In genomic region chr3:30660128-30660525, GRCh38 we compare ENCODE assay signal across 14 cellular contexts. TPM values are rescaled to one million over a fixed set of nuclear protein-coding genes. Genes with fewer than 3 reads are reported as not detected.
DNase-seq lines count a peak whose midpoint lies in the region; ATAC-seq, FAIRE-seq and TF ChIP-seq lines count a peak whose summit lies in the region.
"Had no signal": no experiment of that assay in that cellular context is flagged by ENCODE, and none has a peak within 500 bp of the region (broad histone marks: within the 10 kb centered on the region; RNA-seq: fewer than 3 reads in every experiment).

No MANE protein-coding gene starts in this region.

- intact Hi-C loops in CD8-positive, alpha-beta T cell (cut with DNase I, micrococcal nuclease): no loop called here
- intact Hi-C loops in PC-3 (cut with micrococcal nuclease) (no loop called here), endothelial cell of umbilical vein (cut with micrococcal nuclease) (no loop called here)

- H3K79me2 ChIP-seq in PC-3 (ENCODE audit: low read length) (peaks cover 39% of the 10 kb centered on the region), endothelial cell of umbilical vein (ENCODE audit: control insufficient read depth, insufficient read depth, low read length) (peaks cover 62% of the 10 kb centered on the region)
- H3K79me2 ChIP-seq: parathyroid adenoma had no signal

- ATAC-seq in CD8-positive, alpha-beta T cell: no peak
- ATAC-seq in PC-3: no peak

- no peak overlapping the region for H3K9ac ChIP-seq in PC-3 (ENCODE audit: low read length)
- peak overlapping the region; percentile 76 for H3K9ac ChIP-seq in endothelial cell of umbilical vein (replicated peaks; ENCODE audit: extremely low read depth, insufficient read depth, low read length)
- H3K9ac ChIP-seq: parathyroid adenoma had no signal

- DNase-seq in CD8-positive, alpha-beta T cell: no peak
- no peak for DNase-seq in PC-3
- no peak for DNase-seq in endothelial cell of umbilical vein (ENCODE audit: low read depth, low spot score)
- DNase-seq in renal cortical epithelial cell (ENCODE audit: low read depth): peak; percentile 64
- no peak for DNase-seq in Kasumi-1 (lab: John Stamatoyannopoulos, UW)
- DNase-seq in GM12891 (ENCODE audit: insufficient read length, low spot score): no peak
- no peak for DNase-seq in endothelial cell (ENCODE audit: low spot score)
- DNase-seq: activated B cell treated with CpG ODN at 0.5 μM for 24 hours; NCI-H1092; NCI-H524; stimulated activated CD4-positive, alpha-beta T cell treated with anti-CD3 and anti-CD28 coated beads, Interleukin-4, amount 100 ng/mL, for 4 hours had no signal

- H2AFZ ChIP-seq in PC-3 (ENCODE audit: low read length): no peak overlapping the region
- no peak overlapping the region for H2AFZ ChIP-seq in endothelial cell of umbilical vein (ENCODE audit: low read depth, low read length)
- H2AFZ ChIP-seq: parathyroid adenoma had no signal

- POLR2A ChIA-PET in CD8-positive, alpha-beta T cell (lab: Charles Lee): interaction anchor here (1.4 to 7.2 kb wide), 6 partner anchors 16 to 53 kb away, joined by 3 to 117 read pairs (median 16); no protein-coding TSS in a partner anchor
- POLR2A ChIA-PET in PC-3 (lab: Charles Lee; ENCODE audit: unreplicated experiment): no interaction called here
- POLR2A ChIA-PET in endothelial cell of umbilical vein (lab: Charles Lee): no interaction called here

- FAIRE-seq in endothelial cell of umbilical vein (lab: Jason Lieb, UNC) (no peak), GM12891 (lab: Jason Lieb, UNC) (no peak)
- FAIRE-seq: H1 had no signal

- H3K36me3 Mint-ChIP-seq in CD8-positive, alpha-beta T cell: peaks cover 76% of the 10 kb centered on the region
- H3K36me3 Mint-ChIP-seq in endothelial cell (ENCODE audit: low read depth, unreplicated experiment): peaks cover 54% of the 10 kb centered on the region

- H3K36me3 ChIP-seq in CD8-positive, alpha-beta T cell (ENCODE audit: insufficient read depth, low read length): peaks cover 37% of the 10 kb centered on the region
- H3K36me3 ChIP-seq in PC-3 (ENCODE audit: low read depth, low read length) (peaks cover 66% of the 10 kb centered on the region), endothelial cell of umbilical vein (ENCODE audit: control insufficient read depth in 2 of 2, extremely low read depth in 1 of 2, insufficient read depth in 2 of 2, low read length in 2 of 2) (peaks cover 13 to 56% of the 10 kb centered on the region in 2 experiments)

- peaks cover 98% of the 10 kb centered on the region for H3K4me1 Mint-ChIP-seq in CD8-positive, alpha-beta T cell (ENCODE audit: low read depth)
- peaks cover 87% of the 10 kb centered on the region for H3K4me1 Mint-ChIP-seq in endothelial cell (ENCODE audit: unreplicated experiment)

- no peak for TF ChIP-seq CTCF in CD8-positive, alpha-beta T cell (IDR thresholded peaks at IDR 0.05)
- no peak for TF ChIP-seq CTCF in PC-3 (conservative IDR thresholded peaks at IDR 0.05; ENCODE audit: low read depth, low read length)
- no peak for TF ChIP-seq CTCF in endothelial cell of umbilical vein (IDR thresholded peaks at IDR 0.05; ENCODE audit: extremely low read depth in 1 of 2, insufficient read depth in 1 of 2, low read depth in 1 of 2, low read length in 2 of 2)
- no peak for TF ChIP-seq CTCF in endothelial cell (IDR thresholded peaks at IDR 0.05; ENCODE audit: unreplicated experiment)

- H3K9me3 Mint-ChIP-seq in CD8-positive, alpha-beta T cell: no peaks in the 10 kb centered on the region
- H3K9me3 Mint-ChIP-seq in endothelial cell (ENCODE audit: unreplicated experiment): no peaks in the 10 kb centered on the region
- H3K9me3 Mint-ChIP-seq: activated B cell treated with CpG ODN at 0.5 μM for 24 hours had no signal

- H3K27me3 ChIP-seq in CD8-positive, alpha-beta T cell (ENCODE audit: insufficient read depth, low read length): no peaks in the 10 kb centered on the region
- H3K27me3 ChIP-seq in PC-3 (ENCODE audit: low read length): no peaks in the 10 kb centered on the region
- H3K27me3 ChIP-seq in endothelial cell of umbilical vein (ENCODE audit: control insufficient read depth in 2 of 2, insufficient read depth in 2 of 2, low read length in 2 of 2): no peaks in the 10 kb centered on the region
- H3K27me3 ChIP-seq: gastrocnemius medialis had no signal

- no peak overlapping the region for H3K4me3 ChIP-seq in CD8-positive, alpha-beta T cell (ENCODE audit: low read depth, low read length)
- H3K4me3 ChIP-seq in PC-3 (ENCODE audit: low read length) (no peak overlapping the region), endothelial cell of umbilical vein (replicated peaks in 1 of 3; ENCODE audit: insufficient read depth in 1 of 3, low read depth in 1 of 3, low read length in 3 of 3) (no peak overlapping the region)
- H3K4me3 ChIP-seq: gastrocnemius medialis had no signal

- no peaks in the 10 kb centered on the region for H3K9me1 ChIP-seq in endothelial cell of umbilical vein (replicated peaks; ENCODE audit: control insufficient read depth, extremely low read depth, insufficient read depth, low read length)

- peaks cover 99% of the 10 kb centered on the region for H3K4me1 ChIP-seq in CD8-positive, alpha-beta T cell (ENCODE audit: insufficient read depth, low read length)
- H3K4me1 ChIP-seq in PC-3 (ENCODE audit: insufficient read depth, low read length): peaks cover 57% of the 10 kb centered on the region
- H3K4me1 ChIP-seq in endothelial cell of umbilical vein (ENCODE audit: control insufficient read depth, extremely low read depth, insufficient read depth, low read length): peaks cover 100% of the 10 kb centered on the region
- H3K4me1 ChIP-seq: parathyroid adenoma had no signal

- H3K27me3 Mint-ChIP-seq in CD8-positive, alpha-beta T cell (ENCODE audit: low read depth): no peaks in the 10 kb centered on the region
- peaks cover 4% of the 10 kb centered on the region for H3K27me3 Mint-ChIP-seq in endothelial cell (ENCODE audit: unreplicated experiment)
- H3K27me3 Mint-ChIP-seq: activated B cell treated with CpG ODN at 0.5 μM for 24 hours had no signal

- TF ChIP-seq POLR2A in endothelial cell of umbilical vein (IDR thresholded peaks at IDR 0.05; ENCODE audit: low read depth, low read length) (no peak), GM12891 (IDR thresholded peaks at IDR 0.05; ENCODE audit: low read depth, low read length) (no peak)

- H3K9me3 ChIP-seq in CD8-positive, alpha-beta T cell (ENCODE audit: low read length): no peaks in the 10 kb centered on the region
- H3K9me3 ChIP-seq in PC-3 (ENCODE audit: low read length) (no peaks in the 10 kb centered on the region), endothelial cell of umbilical vein (replicated peaks; ENCODE audit: control insufficient read depth, insufficient read depth, low read length) (no peaks in the 10 kb centered on the region)
- H3K9me3 ChIP-seq: gastrocnemius medialis had no signal

- peaks cover 25% of the 10 kb centered on the region for H3F3A ChIP-seq in PC-3 (ENCODE audit: low read length, unreplicated experiment)

- H3K4me2 ChIP-seq in PC-3 (ENCODE audit: low read length) (peak overlapping the region; percentile 69; the same call in 1 of the 2 replicates), endothelial cell of umbilical vein (ENCODE audit: insufficient read depth, low read length) (peak overlapping the region; percentile 22)

- H3K9me2 ChIP-seq in PC-3 (replicated peaks; ENCODE audit: low read length): no peaks in the 10 kb centered on the region

- CTCF ChIA-PET in CD8-positive, alpha-beta T cell (lab: Charles Lee): interaction anchor here (1.0 kb wide), 1 partner anchor 311 kb away, joined by 3 read pairs; no protein-coding TSS in a partner anchor
- CTCF ChIA-PET in PC-3 (lab: Charles Lee): no interaction called here
- CTCF ChIA-PET in endothelial cell of umbilical vein (lab: Charles Lee): interaction anchor here (1.0 to 2.1 kb wide), 2 partner anchors 312 to 462 kb away, joined by 3 to 12 read pairs; no protein-coding TSS in a partner anchor

- BruUV-seq in PC-3 (replicated peaks; lab: Mats Ljungman, UMichigan): no TSS peak
- no TSS peak for BruUV-seq in endothelial cell of umbilical vein (replicated peaks; lab: Mats Ljungman, UMichigan)

- no peak overlapping the region for H3K27ac ChIP-seq in CD8-positive, alpha-beta T cell (ENCODE audit: low read depth, low read length)
- H3K27ac ChIP-seq in PC-3 (ENCODE audit: low read length): peak overlapping the region; percentile 87; the same call in 1 of the 2 replicates
- peak overlapping the region; percentile 98 for H3K27ac ChIP-seq in endothelial cell of umbilical vein (ENCODE audit: insufficient read depth, low read depth, low read length)
- H3K27ac ChIP-seq: parathyroid adenoma had no signal

- dilution Hi-C loops in endothelial cell of umbilical vein (cut with MboI; ENCODE audit: extremely low pct_ligation_motif_present, low sequenced_read_pairs): no loop called here

- H4K20me1 ChIP-seq in PC-3 (ENCODE audit: low read length): no peaks in the 10 kb centered on the region
- H4K20me1 ChIP-seq in endothelial cell of umbilical vein (replicated peaks; ENCODE audit: control insufficient read depth, extremely low read depth, insufficient read depth, low read length): no peaks in the 10 kb centered on the region

- H3K4me3 Mint-ChIP-seq in CD8-positive, alpha-beta T cell: no peak overlapping the region
- H3K4me3 Mint-ChIP-seq in endothelial cell (ENCODE audit: unreplicated experiment): no peak overlapping the region

- H3K27ac Mint-ChIP-seq in CD8-positive, alpha-beta T cell: peak overlapping the region; percentile 93
- H3K27ac Mint-ChIP-seq in endothelial cell (ENCODE audit: unreplicated experiment): no peak overlapping the region

TF ChIP-seq in endothelial cell of umbilical vein, 7 proteins besides CTCF, POLR2A, EP300 and RAD21 (continues in another document):
- no peak for TF ChIP-seq JUN (IDR thresholded peaks at IDR 0.05; ENCODE audit: borderline replicate concordance, insufficient read depth, insufficient read length, low read depth)

TF ChIP-seq in GM12891, 5 proteins besides CTCF, POLR2A, EP300 and RAD21:
- TF ChIP-seq TAF1 (IDR thresholded peaks at IDR 0.05; ENCODE audit: low read depth, low read length): no peak
- no peak for TF ChIP-seq POU2F2 (IDR thresholded peaks at IDR 0.05; ENCODE audit: low read depth, low read length)

RNA-seq across cellular contexts. Expression of gene TGFBR2, which starts 53.7 kb away (rescaled TPM):
- total RNA-seq in CD8-positive, alpha-beta T cell: 100 to 1,000 TPM; 191 to 197 TPM
- 48.2 and 55.9 TPM in 2 replicates for total RNA-seq in PC-3 (2014; rRNA removed)
- 250 and 259 TPM in 2 replicates for total RNA-seq in endothelial cell of umbilical vein
- 203 and 227 TPM in 2 replicates for polyA plus RNA-seq in endothelial cell of umbilical vein
- polyA plus RNA-seq in endothelial cell of umbilical vein (2011; cell fraction: cytosol; rRNA removed): 180 and 183 TPM in 2 replicates
- 156 and 180 TPM in 2 replicates for polyA plus RNA-seq in endothelial cell of umbilical vein (2011; cell fraction: nucleus; rRNA removed)
- polyA plus RNA-seq in endothelial cell of umbilical vein (2012): 157 and 193 TPM in 2 replicates
- 448 and 461 TPM in 2 replicates for polyA minus RNA-seq in endothelial cell of umbilical vein
- polyA minus RNA-seq in endothelial cell of umbilical vein (2011; cell fraction: cytosol; rRNA and poly(A)+ RNA removed): 8.2 TPM
- 268 and 339 TPM in 2 replicates for polyA minus RNA-seq in endothelial cell of umbilical vein (2011; cell fraction: nucleus; rRNA and poly(A)+ RNA removed)
- 63.4 and 258 TPM in 2 replicates for total RNA-seq in renal cortical epithelial cell
- 0.08 TPM for polyA plus RNA-seq in GM12891 (2012; ENCODE audit: low read depth, missing spikeins)
- total RNA-seq in endothelial cell (ENCODE audit: unreplicated experiment): 68.7 TPM
